ENCODE assay signal across 9 cellular contexts in genomic region chr11:66258473-66258893, GRCh38. TPM values are rescaled to one million over a fixed set of nuclear protein-coding genes. Genes with fewer than 3 reads are reported as not detected.
DNase-seq lines count a peak whose midpoint lies in the region; ATAC-seq lines count a peak whose summit lies in the region.
"Had no signal": no experiment of that assay in that cellular context is flagged by ENCODE, and none has a peak within 500 bp of the region (broad histone marks: within the 10 kb centered on the region; RNA-seq: fewer than 3 reads in every experiment).

No MANE protein-coding gene starts in this region.

- peaks cover 25% of the 10 kb centered on the region for H3K4me1 Mint-ChIP-seq in activated CD4-positive, alpha-beta T cell treated with anti-CD3 and anti-CD28 coated beads, Interleukin-2, amount 10 ng/mL, durations not matched to agents 24 days and 14 days

- peaks cover 43% of the 10 kb centered on the region for H3K36me3 ChIP-seq in thymus (ENCODE audit: control insufficient read depth, insufficient read depth)

- intact Hi-C loops in activated CD4-positive, alpha-beta T cell treated with anti-CD3 and anti-CD28 coated beads, Interleukin-2, amount 10 ng/mL, durations not matched to agents 24 days and 14 days (cut with micrococcal nuclease), result loop anchor here (1.0 kb wide), 1 partner anchor 36 kb away; no protein-coding TSS in a partner anchor
- intact Hi-C loops in left colon (cut with DNase I, micrococcal nuclease), result no loop called here

- peaks cover 29% of the 10 kb centered on the region for H3K36me3 Mint-ChIP-seq in activated CD4-positive, alpha-beta T cell treated with anti-CD3 and anti-CD28 coated beads, Interleukin-2, amount 10 ng/mL, durations not matched to agents 24 days and 14 days (ENCODE audit: low read depth)

- H3K27me3 ChIP-seq in thymus (ENCODE audit: control insufficient read depth, insufficient read depth), result no peaks in the 10 kb centered on the region

- H3K9me3 Mint-ChIP-seq in activated CD4-positive, alpha-beta T cell treated with anti-CD3 and anti-CD28 coated beads, Interleukin-2, amount 10 ng/mL, durations not matched to agents 24 days and 14 days, result no peaks in the 10 kb centered on the region

- H3K9me3 ChIP-seq in thymus (ENCODE audit: control insufficient read depth), result no peaks in the 10 kb centered on the region

- H3K27ac ChIP-seq in angular gyrus (ENCODE audit: low read depth, low read length) (peak overlapping the region; percentile 65), thymus (ENCODE audit: low read depth) (peak overlapping the region; percentile 99)

- 10% methylated on average over 28 of the region's 28 CpGs for WGBS in thymus

- H3K4me3 Mint-ChIP-seq in activated CD4-positive, alpha-beta T cell treated with anti-CD3 and anti-CD28 coated beads, Interleukin-2, amount 10 ng/mL, durations not matched to agents 24 days and 14 days, result peak overlapping the region; percentile 96

- no peak for DNase-seq in activated CD4-positive, alpha-beta T cell treated with anti-CD3 and anti-CD28 coated beads, Interleukin-2, amount 10 ng/mL, durations not matched to agents 24 days and 14 days
- no peak for DNase-seq in activated CD4-positive, alpha-beta T cell treated with anti-CD3 and anti-CD28 coated beads, Interleukin-2, amount 50 U/mL, for 1 hour
- no peak for DNase-seq in left colon
- no peak for DNase-seq in NCI-H345 (lab: John Stamatoyannopoulos, UW)
- no peak for DNase-seq in amygdala (lab: John Stamatoyannopoulos, UW)

- peak overlapping the region; percentile 96 for H3K27ac Mint-ChIP-seq in activated CD4-positive, alpha-beta T cell treated with anti-CD3 and anti-CD28 coated beads, Interleukin-2, amount 10 ng/mL, durations not matched to agents 24 days and 14 days

- peak overlapping the region; percentile 95 for H3K4me3 ChIP-seq in thymus (ENCODE audit: low read length)

- H3K4me1 ChIP-seq in thymus (ENCODE audit: control insufficient read depth, insufficient read depth, low read length), result peaks cover 21% of the 10 kb centered on the region

- no peaks in the 10 kb centered on the region for H3K27me3 Mint-ChIP-seq in activated CD4-positive, alpha-beta T cell treated with anti-CD3 and anti-CD28 coated beads, Interleukin-2, amount 10 ng/mL, durations not matched to agents 24 days and 14 days

- ATAC-seq in left colon (peak; percentile 12), HG03442 (IDR thresholded peaks at IDR 0.05; ENCODE audit: unreplicated experiment) (no peak)

RNA-seq across cellular contexts. Expression of gene KLC2, which starts 1.0 kb away (rescaled TPM):
- 56.6 and 57.0 TPM in 2 replicates for total RNA-seq in activated CD4-positive, alpha-beta T cell treated with anti-CD3 and anti-CD28 coated beads, Interleukin-2, amount 10 ng/mL, durations not matched to agents 24 days and 14 days
- 10 to 100 TPM; 17.3 to 23.4 TPM for total RNA-seq in left colon
- polyA plus RNA-seq in thymus, result 36.5 TPM

RNA-seq across cellular contexts. Expression of gene RAB1B, which starts 10.0 kb away (rescaled TPM):
- 117 and 123 TPM in 2 replicates for total RNA-seq in activated CD4-positive, alpha-beta T cell treated with anti-CD3 and anti-CD28 coated beads, Interleukin-2, amount 10 ng/mL, durations not matched to agents 24 days and 14 days
- 100 to 1,000 TPM; 208 to 210 TPM for total RNA-seq in left colon
- 105 TPM for polyA plus RNA-seq in thymus

RNA-seq across cellular contexts. Expression of gene CNIH2, which starts 19.5 kb away (rescaled TPM):
- 1.0 and 2.7 TPM in 2 replicates for total RNA-seq in activated CD4-positive, alpha-beta T cell treated with anti-CD3 and anti-CD28 coated beads, Interleukin-2, amount 10 ng/mL, durations not matched to agents 24 days and 14 days
- 1 to 10 TPM; 1.1 to 1.2 TPM for total RNA-seq in left colon
- polyA plus RNA-seq in thymus, result 1.6 TPM

RNA-seq across cellular contexts. Expression of gene YIF1A, which starts 30.5 kb away (rescaled TPM):
- 108 and 119 TPM in 2 replicates for total RNA-seq in activated CD4-positive, alpha-beta T cell treated with anti-CD3 and anti-CD28 coated beads, Interleukin-2, amount 10 ng/mL, durations not matched to agents 24 days and 14 days
- 100 to 1,000 TPM in 1 of 2 donors, 10 to 100 TPM in 1; 87.8 to 101 TPM for total RNA-seq in left colon
- 57.3 TPM for polyA plus RNA-seq in thymus

RNA-seq across cellular contexts. Expression of gene TMEM151A, which starts 33.2 kb away (rescaled TPM):
- not detected in 2 replicates for total RNA-seq in activated CD4-positive, alpha-beta T cell treated with anti-CD3 and anti-CD28 coated beads, Interleukin-2, amount 10 ng/mL, durations not matched to agents 24 days and 14 days
- under 1 TPM; 0.14 to 0.18 TPM for total RNA-seq in left colon
- polyA plus RNA-seq in thymus, result 0.02 TPM
- total RNA-seq: RPMI7951 had no signal
